In the genomic region with DNA sequence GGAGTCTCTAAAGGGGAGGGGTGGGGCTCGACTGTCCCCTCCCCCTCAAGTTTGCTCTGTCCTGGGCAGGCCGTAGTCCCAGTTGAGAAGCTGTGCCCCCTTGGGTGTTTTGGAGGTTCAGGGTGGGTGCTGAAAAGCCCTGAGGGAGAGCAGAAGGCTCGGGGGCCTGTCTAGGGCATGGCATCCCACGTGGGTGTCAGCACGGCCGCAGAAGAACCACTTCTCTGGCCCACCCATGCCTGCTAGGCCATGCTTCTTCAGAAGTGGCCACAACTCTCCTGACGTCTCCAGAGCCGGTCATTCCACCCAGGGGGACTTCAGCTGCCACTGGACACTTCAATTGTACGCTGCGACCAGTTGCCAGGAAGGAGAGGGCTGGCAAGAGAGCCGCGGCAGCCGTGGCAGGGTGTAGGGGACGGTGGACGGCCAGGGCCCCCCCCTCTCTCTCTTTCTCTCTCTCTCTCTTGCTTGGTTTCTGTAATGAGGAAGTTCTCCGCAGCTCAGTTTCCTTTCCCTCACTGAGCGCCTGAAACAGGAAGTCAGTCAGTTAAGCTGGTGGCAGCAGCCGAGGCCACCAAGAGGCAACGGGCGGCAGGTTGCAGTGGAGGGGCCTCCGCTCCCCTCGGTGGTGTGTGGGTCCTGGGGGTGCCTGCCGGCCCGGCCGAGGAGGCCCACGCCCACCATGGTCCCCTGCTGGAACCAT, we compare ENCODE assay signal across 1 cellular context.
TF ChIP-seq lines count a peak whose summit lies in the region.

A gene (plus strand): TSS at position 546 of the 703 bp plus-strand sequence. CDS start 137 bp downstream, at position 683.

TF ChIP-seq in HepG2, 621 proteins besides CTCF, POLR2A, EP300 and RAD21 (continued from another document and continues in another):
- TF ChIP-seq, protein P1, sequence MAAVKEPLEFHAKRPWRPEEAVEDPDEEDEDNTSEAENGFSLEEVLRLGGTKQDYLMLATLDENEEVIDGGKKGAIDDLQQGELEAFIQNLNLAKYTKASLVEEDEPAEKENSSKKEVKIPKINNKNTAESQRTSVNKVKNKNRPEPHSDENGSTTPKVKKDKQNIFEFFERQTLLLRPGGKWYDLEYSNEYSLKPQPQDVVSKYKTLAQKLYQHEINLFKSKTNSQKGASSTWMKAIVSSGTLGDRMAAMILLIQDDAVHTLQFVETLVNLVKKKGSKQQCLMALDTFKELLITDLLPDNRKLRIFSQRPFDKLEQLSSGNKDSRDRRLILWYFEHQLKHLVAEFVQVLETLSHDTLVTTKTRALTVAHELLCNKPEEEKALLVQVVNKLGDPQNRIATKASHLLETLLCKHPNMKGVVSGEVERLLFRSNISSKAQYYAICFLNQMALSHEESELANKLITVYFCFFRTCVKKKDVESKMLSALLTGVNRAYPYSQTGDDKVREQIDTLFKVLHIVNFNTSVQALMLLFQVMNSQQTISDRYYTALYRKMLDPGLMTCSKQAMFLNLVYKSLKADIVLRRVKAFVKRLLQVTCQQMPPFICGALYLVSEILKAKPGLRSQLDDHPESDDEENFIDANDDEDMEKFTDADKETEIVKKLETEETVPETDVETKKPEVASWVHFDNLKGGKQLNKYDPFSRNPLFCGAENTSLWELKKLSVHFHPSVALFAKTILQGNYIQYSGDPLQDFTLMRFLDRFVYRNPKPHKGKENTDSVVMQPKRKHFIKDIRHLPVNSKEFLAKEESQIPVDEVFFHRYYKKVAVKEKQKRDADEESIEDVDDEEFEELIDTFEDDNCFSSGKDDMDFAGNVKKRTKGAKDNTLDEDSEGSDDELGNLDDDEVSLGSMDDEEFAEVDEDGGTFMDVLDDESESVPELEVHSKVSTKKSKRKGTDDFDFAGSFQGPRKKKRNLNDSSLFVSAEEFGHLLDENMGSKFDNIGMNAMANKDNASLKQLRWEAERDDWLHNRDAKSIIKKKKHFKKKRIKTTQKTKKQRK (IDR thresholded peaks at IDR 0.05; ENCODE audit: low read length): no peak
- TF ChIP-seq POLR2G (IDR thresholded peaks at IDR 0.05; ENCODE audit: low read depth, low read length) (peak; percentile 79), ZNF652 (CRISPR knock-in tag; IDR thresholded peaks at IDR 0.05; ENCODE audit: borderline replicate concordance, low read depth) (no peak), ZEB1 (IDR thresholded peaks at IDR 0.05; ENCODE audit: insufficient replicate concordance, low read depth) (no peak), NKX3-1 (CRISPR knock-in tag; IDR thresholded peaks at IDR 0.05) (0 out of 2 replicates have a peak, but pooled peaks have one; percentile 56), MATR3 (CRISPR knock-in tag; IDR thresholded peaks at IDR 0.05) (no peak), ZNF329 (CRISPR knock-in tag; IDR thresholded peaks at IDR 0.05; ENCODE audit: low read depth) (no peak), PITX1 (CRISPR knock-in tag; IDR thresholded peaks at IDR 0.05) (0 out of 2 replicates have a peak, but pooled peaks have one; percentile 61), HMG20A (CRISPR knock-in tag; IDR thresholded peaks at IDR 0.05; ENCODE audit: borderline replicate concordance) (peak; percentile 35; the same call in 1 of the 2 replicates), ZNF776 (CRISPR knock-in tag; IDR thresholded peaks at IDR 0.05) (peak; percentile 74; the same call in 1 of the 2 replicates), IRX3 (CRISPR knock-in tag; IDR thresholded peaks at IDR 0.05; ENCODE audit: borderline replicate concordance, low read depth) (no peak), ZNF577 (CRISPR knock-in tag; IDR thresholded peaks at IDR 0.05; ENCODE audit: borderline replicate concordance, low read depth) (no peak), KLF16 (CRISPR knock-in tag; IDR thresholded peaks at IDR 0.05) (peak in 1 of 2 experiments; percentile 55; a peak in 2 of 4 replicates), SNAI1 (CRISPR knock-in tag; IDR thresholded peaks at IDR 0.05; ENCODE audit: borderline replicate concordance) (peak; percentile 63; the same call in 1 of the 2 replicates), MIER3 (CRISPR knock-in tag; IDR thresholded peaks at IDR 0.05; ENCODE audit: borderline replicate concordance) (peak; percentile 17; the same call in 1 of the 2 replicates), RBM39 (IDR thresholded peaks at IDR 0.05; ENCODE audit: low read depth, low read length, poor library complexity, severe bottlenecking) (peak; percentile 90), NFYB (CRISPR knock-in tag; IDR thresholded peaks at IDR 0.05) (no peak), ISL2 (CRISPR knock-in tag; IDR thresholded peaks at IDR 0.05) (no peak), ZNF431 (CRISPR knock-in tag; IDR thresholded peaks at IDR 0.05; ENCODE audit: borderline replicate concordance, low read depth) (no peak)
- TF ChIP-seq, protein P2, sequence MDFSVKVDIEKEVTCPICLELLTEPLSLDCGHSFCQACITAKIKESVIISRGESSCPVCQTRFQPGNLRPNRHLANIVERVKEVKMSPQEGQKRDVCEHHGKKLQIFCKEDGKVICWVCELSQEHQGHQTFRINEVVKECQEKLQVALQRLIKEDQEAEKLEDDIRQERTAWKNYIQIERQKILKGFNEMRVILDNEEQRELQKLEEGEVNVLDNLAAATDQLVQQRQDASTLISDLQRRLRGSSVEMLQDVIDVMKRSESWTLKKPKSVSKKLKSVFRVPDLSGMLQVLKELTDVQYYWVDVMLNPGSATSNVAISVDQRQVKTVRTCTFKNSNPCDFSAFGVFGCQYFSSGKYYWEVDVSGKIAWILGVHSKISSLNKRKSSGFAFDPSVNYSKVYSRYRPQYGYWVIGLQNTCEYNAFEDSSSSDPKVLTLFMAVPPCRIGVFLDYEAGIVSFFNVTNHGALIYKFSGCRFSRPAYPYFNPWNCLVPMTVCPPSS (IDR thresholded peaks at IDR 0.05): no peak
- TF ChIP-seq, protein P3, sequence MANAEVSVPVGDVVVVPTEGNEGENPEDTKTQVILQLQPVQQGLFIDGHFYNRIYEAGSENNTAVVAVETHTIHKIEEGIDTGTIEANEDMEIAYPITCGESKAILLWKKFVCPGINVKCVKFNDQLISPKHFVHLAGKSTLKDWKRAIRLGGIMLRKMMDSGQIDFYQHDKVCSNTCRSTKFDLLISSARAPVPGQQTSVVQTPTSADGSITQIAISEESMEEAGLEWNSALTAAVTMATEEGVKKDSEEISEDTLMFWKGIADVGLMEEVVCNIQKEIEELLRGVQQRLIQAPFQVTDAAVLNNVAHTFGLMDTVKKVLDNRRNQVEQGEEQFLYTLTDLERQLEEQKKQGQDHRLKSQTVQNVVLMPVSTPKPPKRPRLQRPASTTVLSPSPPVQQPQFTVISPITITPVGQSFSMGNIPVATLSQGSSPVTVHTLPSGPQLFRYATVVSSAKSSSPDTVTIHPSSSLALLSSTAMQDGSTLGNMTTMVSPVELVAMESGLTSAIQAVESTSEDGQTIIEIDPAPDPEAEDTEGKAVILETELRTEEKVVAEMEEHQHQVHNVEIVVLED (CRISPR knock-in tag; IDR thresholded peaks at IDR 0.05; ENCODE audit: borderline replicate concordance): peak; percentile 55; the same call in 1 of the 2 replicates
- TF ChIP-seq, protein P4, sequence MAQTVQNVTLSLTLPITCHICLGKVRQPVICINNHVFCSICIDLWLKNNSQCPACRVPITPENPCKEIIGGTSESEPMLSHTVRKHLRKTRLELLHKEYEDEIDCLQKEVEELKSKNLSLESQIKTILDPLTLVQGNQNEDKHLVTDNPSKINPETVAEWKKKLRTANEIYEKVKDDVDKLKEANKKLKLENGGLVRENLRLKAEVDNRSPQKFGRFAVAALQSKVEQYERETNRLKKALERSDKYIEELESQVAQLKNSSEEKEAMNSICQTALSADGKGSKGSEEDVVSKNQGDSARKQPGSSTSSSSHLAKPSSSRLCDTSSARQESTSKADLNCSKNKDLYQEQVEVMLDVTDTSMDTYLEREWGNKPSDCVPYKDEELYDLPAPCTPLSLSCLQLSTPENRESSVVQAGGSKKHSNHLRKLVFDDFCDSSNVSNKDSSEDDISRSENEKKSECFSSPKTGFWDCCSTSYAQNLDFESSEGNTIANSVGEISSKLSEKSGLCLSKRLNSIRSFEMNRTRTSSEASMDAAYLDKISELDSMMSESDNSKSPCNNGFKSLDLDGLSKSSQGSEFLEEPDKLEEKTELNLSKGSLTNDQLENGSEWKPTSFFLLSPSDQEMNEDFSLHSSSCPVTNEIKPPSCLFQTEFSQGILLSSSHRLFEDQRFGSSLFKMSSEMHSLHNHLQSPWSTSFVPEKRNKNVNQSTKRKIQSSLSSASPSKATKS (CRISPR knock-in tag; IDR thresholded peaks at IDR 0.05): no peak
- TF ChIP-seq, protein P5, sequence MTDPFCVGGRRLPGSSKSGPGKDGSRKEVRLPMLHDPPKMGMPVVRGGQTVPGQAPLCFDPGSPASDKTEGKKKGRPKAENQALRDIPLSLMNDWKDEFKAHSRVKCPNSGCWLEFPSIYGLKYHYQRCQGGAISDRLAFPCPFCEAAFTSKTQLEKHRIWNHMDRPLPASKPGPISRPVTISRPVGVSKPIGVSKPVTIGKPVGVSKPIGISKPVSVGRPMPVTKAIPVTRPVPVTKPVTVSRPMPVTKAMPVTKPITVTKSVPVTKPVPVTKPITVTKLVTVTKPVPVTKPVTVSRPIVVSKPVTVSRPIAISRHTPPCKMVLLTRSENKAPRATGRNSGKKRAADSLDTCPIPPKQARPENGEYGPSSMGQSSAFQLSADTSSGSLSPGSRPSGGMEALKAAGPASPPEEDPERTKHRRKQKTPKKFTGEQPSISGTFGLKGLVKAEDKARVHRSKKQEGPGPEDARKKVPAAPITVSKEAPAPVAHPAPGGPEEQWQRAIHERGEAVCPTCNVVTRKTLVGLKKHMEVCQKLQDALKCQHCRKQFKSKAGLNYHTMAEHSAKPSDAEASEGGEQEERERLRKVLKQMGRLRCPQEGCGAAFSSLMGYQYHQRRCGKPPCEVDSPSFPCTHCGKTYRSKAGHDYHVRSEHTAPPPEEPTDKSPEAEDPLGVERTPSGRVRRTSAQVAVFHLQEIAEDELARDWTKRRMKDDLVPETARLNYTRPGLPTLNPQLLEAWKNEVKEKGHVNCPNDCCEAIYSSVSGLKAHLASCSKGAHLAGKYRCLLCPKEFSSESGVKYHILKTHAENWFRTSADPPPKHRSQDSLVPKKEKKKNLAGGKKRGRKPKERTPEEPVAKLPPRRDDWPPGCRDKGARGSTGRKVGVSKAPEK (CRISPR knock-in tag; IDR thresholded peaks at IDR 0.05; ENCODE audit: borderline replicate concordance): no peak
- TF ChIP-seq, protein P6, sequence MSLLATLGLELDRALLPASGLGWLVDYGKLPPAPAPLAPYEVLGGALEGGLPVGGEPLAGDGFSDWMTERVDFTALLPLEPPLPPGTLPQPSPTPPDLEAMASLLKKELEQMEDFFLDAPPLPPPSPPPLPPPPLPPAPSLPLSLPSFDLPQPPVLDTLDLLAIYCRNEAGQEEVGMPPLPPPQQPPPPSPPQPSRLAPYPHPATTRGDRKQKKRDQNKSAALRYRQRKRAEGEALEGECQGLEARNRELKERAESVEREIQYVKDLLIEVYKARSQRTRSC (CRISPR knock-in tag; IDR thresholded peaks at IDR 0.05; ENCODE audit: low read depth): no peak; the same call in 1 of the 2 replicates
- TF ChIP-seq, protein P7, sequence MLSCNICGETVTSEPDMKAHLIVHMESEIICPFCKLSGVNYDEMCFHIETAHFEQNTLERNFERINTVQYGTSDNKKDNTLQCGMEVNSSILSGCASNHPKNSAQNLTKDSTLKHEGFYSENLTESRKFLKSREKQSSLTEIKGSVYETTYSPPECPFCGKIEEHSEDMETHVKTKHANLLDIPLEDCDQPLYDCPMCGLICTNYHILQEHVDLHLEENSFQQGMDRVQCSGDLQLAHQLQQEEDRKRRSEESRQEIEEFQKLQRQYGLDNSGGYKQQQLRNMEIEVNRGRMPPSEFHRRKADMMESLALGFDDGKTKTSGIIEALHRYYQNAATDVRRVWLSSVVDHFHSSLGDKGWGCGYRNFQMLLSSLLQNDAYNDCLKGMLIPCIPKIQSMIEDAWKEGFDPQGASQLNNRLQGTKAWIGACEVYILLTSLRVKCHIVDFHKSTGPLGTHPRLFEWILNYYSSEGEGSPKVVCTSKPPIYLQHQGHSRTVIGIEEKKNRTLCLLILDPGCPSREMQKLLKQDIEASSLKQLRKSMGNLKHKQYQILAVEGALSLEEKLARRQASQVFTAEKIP (CRISPR knock-in tag; IDR thresholded peaks at IDR 0.05; ENCODE audit: borderline replicate concordance): no peak
- TF ChIP-seq, protein P8, sequence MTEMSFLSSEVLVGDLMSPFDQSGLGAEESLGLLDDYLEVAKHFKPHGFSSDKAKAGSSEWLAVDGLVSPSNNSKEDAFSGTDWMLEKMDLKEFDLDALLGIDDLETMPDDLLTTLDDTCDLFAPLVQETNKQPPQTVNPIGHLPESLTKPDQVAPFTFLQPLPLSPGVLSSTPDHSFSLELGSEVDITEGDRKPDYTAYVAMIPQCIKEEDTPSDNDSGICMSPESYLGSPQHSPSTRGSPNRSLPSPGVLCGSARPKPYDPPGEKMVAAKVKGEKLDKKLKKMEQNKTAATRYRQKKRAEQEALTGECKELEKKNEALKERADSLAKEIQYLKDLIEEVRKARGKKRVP (CRISPR knock-in tag; IDR thresholded peaks at IDR 0.05): no peak
- TF ChIP-seq, protein P9, sequence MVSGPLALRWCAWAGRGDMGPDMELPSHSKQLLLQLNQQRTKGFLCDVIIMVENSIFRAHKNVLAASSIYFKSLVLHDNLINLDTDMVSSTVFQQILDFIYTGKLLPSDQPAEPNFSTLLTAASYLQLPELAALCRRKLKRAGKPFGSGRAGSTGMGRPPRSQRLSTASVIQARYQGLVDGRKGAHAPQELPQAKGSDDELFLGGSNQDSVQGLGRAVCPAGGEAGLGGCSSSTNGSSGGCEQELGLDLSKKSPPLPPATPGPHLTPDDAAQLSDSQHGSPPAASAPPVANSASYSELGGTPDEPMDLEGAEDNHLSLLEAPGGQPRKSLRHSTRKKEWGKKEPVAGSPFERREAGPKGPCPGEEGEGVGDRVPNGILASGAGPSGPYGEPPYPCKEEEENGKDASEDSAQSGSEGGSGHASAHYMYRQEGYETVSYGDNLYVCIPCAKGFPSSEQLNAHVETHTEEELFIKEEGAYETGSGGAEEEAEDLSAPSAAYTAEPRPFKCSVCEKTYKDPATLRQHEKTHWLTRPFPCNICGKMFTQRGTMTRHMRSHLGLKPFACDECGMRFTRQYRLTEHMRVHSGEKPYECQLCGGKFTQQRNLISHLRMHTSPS (CRISPR knock-in tag; IDR thresholded peaks at IDR 0.05; ENCODE audit: low read depth): no peak
- TF ChIP-seq, protein P10, sequence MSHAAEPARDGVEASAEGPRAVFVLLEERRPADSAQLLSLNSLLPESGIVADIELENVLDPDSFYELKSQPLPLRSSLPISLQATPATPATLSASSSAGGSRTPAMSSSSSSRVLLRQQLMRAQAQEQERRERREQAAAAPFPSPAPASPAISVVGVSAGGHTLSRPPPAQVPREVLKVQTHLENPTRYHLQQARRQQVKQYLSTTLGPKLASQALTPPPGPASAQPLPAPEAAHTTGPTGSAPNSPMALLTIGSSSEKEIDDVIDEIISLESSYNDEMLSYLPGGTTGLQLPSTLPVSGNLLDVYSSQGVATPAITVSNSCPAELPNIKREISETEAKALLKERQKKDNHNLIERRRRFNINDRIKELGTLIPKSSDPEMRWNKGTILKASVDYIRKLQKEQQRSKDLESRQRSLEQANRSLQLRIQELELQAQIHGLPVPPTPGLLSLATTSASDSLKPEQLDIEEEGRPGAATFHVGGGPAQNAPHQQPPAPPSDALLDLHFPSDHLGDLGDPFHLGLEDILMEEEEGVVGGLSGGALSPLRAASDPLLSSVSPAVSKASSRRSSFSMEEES (CRISPR knock-in tag; IDR thresholded peaks at IDR 0.05): no peak
- TF ChIP-seq, protein P11, sequence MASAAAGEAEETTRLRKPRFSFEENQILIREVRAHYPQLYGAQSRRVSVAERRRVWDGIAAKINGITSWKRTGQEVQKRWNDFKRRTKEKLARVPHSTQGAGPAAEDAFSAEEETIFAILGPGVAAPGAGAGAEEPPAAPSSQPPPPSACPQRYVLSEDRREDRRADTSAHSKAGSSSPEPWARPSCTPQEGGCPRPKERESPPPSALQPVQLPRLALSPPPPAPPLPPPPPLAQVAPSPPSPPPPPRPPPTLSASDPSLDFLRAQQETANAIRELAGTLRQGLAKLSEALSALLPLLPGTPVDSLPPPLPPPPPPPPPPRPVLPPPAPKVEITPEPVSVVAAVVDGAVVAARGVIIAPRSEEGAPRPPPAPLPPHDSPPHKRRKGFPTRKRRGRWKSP (CRISPR knock-in tag; IDR thresholded peaks at IDR 0.05): no peak; the same call in 1 of the 2 replicates
